ENCODE assay signal across 36 cellular contexts in genomic region chr2:216904974-216905373, GRCh38. TPM values are rescaled to one million over a fixed set of nuclear protein-coding genes. Genes with fewer than 3 reads are reported as not detected.
"Had no signal": no experiment of that assay in that cellular context is flagged by ENCODE, and none has a peak within 500 bp of the region (broad histone marks: within the 10 kb centered on the region; RNA-seq: fewer than 3 reads in every experiment).

No MANE protein-coding gene starts in this region.

- H3K27ac ChIP-seq: brain microvascular endothelial cell, PC-9, WERI-Rb-1 had no signal

- ATAC-seq: activated T-cell treated with anti-CD3 and anti-CD28 coated beads, Interleukin-2, amount 50 U/mL, for 72 hours; activated T-helper 17 cell treated with anti-CD3 and anti-CD28 coated beads, Interleukin-2, amount 50 U/mL, for 72 hours had no signal

- H3K27me3 ChIP-seq: brain microvascular endothelial cell, MG63 had no signal

- H3K36me3 ChIP-seq: brain microvascular endothelial cell, MG63, WERI-Rb-1 had no signal

- FAIRE-seq: K562 had no signal

- H3K4me3 ChIP-seq: K562, MG63, PC-9 had no signal

- DNase-seq: activated CD4-positive, alpha-beta T cell treated with anti-CD3 and anti-CD28 coated beads for 1 hour; activated CD4-positive, alpha-beta T cell treated with anti-CD3 and anti-CD28 coated beads for 48 hours; activated CD4-positive, CD25-positive, alpha-beta regulatory T cell; activated CD8-positive, alpha-beta T cell treated with anti-CD3 and anti-CD28 coated beads for 36 hours; activated effector memory CD4-positive, alpha-beta T cell treated with anti-CD3 and anti-CD28 coated beads, Interleukin-2, amount 50 U/mL, for 16 hours; activated naive CD4-positive, alpha-beta T cell; activated naive CD4-positive, alpha-beta T cell treated with anti-CD3 and anti-CD28 coated beads, Interleukin-2, amount 50 U/mL, for 16 hours; activated naive CD8-positive, alpha-beta T cell treated with anti-CD3 and anti-CD28 coated beads for 36 hours; activated T-cell treated with anti-CD3 and anti-CD28 coated beads, Interleukin-2, amount 50 U/mL, for 1 hour; activated T-cell treated with anti-CD3 and anti-CD28 coated beads, Interleukin-2, amount 50 U/mL, for 72 hours; amniotic stem cell; aorta; brain microvascular endothelial cell; central memory CD4-positive, alpha-beta T cell; MG63; NCI-H1048; NCI-H1105 treated with DMSO at 0.1 percent for 48 hours; NCI-H1436; NCI-H1694; NCI-H1930; NCI-H2081 treated with DMSO at 0.1 percent for 48 hours; NCI-H2227 treated with DMSO at 0.1 percent for 48 hours; NCI-H524 treated with DMSO at 0.1 percent for 48 hours; PC-9; Right ventricle myocardium superior; SW 1271; T-helper 1 cell; T-helper 2 cell; T-helper 9 cell; WERI-Rb-1 had no signal

RNA-seq across cellular contexts. Expression of gene TNP1, which starts 45.1 kb away (rescaled TPM):
- total RNA-seq: activated CD8-positive, alpha-beta memory T cell treated with anti-CD3 and anti-CD28 coated beads for 36 hours; activated CD8-positive, alpha-beta T cell treated with anti-CD3 and anti-CD28 coated beads for 36 hours; activated naive CD8-positive, alpha-beta T cell treated with anti-CD3 and anti-CD28 coated beads for 36 hours; activated T-cell treated with anti-CD3 and anti-CD28 coated beads, Interleukin-2, amount 50 U/mL, for 72 hours; activated T-helper 17 cell treated with anti-CD3 and anti-CD28 coated beads, Interleukin-2, amount 50 U/mL, for 72 hours; aorta; cerebellum; K562; NCI-H460; OCI-LY7; PC-9; Right ventricle myocardium superior had no signal
- polyA plus RNA-seq: aorta, K562 had no signal
